In genomic region chr5:78283802-78284201, GRCh38 we compare ENCODE assay signal across 21 cellular contexts.
"Had no signal": no experiment of that assay in that cellular context is flagged by ENCODE, and none has a peak within 500 bp of the region (broad histone marks: within the 10 kb centered on the region; RNA-seq: fewer than 3 reads in every experiment).

No MANE protein-coding gene starts in this region.

- H3K9me3 ChIP-seq: colonic mucosa, esophagus muscularis mucosa, gastroesophageal sphincter, heart left ventricle, left lung, lower lobe of right lung had no signal

- DNase-seq: colonic mucosa; cortex of kidney; effector CD8-positive, alpha-beta T cell; effector memory CD8-positive, alpha-beta T cell; endodermal cell; erythroblast; foreskin keratinocyte; heart left ventricle; hypothalamus; immature natural killer cell; islet precursor cell; kidney; kidney glomerular epithelial cell; left lung; left ventricle myocardium superior; lower lobe of right lung; mesenchymal stem cell; naive thymus-derived CD4-positive, alpha-beta T cell had no signal

- H2AFZ ChIP-seq: hepatocyte had no signal

- ATAC-seq: effector memory CD8-positive, alpha-beta T cell; foreskin keratinocyte; gastroesophageal sphincter; heart left ventricle; left lung; left ventricle myocardium superior; lower lobe of right lung; naive thymus-derived CD4-positive, alpha-beta T cell had no signal

- H3K4me1 ChIP-seq: colonic mucosa, gastroesophageal sphincter, lower lobe of right lung had no signal

- H3K4me2 ChIP-seq: hepatocyte had no signal

- H3K27me3 ChIP-seq: colonic mucosa, esophagus muscularis mucosa, foreskin keratinocyte, gastroesophageal sphincter, heart left ventricle, hepatocyte, left lung had no signal

- H3K36me3 ChIP-seq: colonic mucosa, esophagus muscularis mucosa, gastroesophageal sphincter, heart left ventricle, left lung, lower lobe of right lung had no signal

- H3K4me3 ChIP-seq: colonic mucosa, esophagus muscularis mucosa, gastroesophageal sphincter, heart left ventricle, hepatocyte, left lung, lower lobe of right lung had no signal
